ENCODE assay signal across 9 cellular contexts in genomic region chr17:21402166-21402571, GRCh38. TPM values are rescaled to one million over a fixed set of nuclear protein-coding genes. Genes with fewer than 3 reads are reported as not detected.
DNase-seq lines count a peak whose midpoint lies in the region; ATAC-seq, FAIRE-seq and TF ChIP-seq lines count a peak whose summit lies in the region.
"Not testable (repeated sequence)": the region's sequence is repeated elsewhere in the genome, so short reads cannot be mapped to it uniquely, and the experiment has no call there.
"Had no signal": no experiment of that assay in that cellular context is flagged by ENCODE, and none has a peak within 500 bp of the region (broad histone marks: within the 10 kb centered on the region; RNA-seq: fewer than 3 reads in every experiment).

No MANE protein-coding gene starts in this region.

- not testable (repeated sequence) for TF ChIP-seq CTCF in BJ (IDR thresholded peaks at IDR 0.05; ENCODE audit: insufficient read depth, low read depth, low read length); RWPE2 (IDR thresholded peaks at IDR 0.05; ENCODE audit: poor library complexity, severe bottlenecking); bronchial epithelial cell (IDR thresholded peaks at IDR 0.05; ENCODE audit: insufficient read depth, low read length, severe bottlenecking); fibroblast of villous mesenchyme (IDR thresholded peaks at IDR 0.05; ENCODE audit: insufficient read depth, low read depth, low read length); lower lobe of right lung (IDR thresholded peaks at IDR 0.05); upper lobe of left lung (IDR thresholded peaks at IDR 0.05)

- intact Hi-C loops in lower lobe of right lung (cut with DNase I); posterior cingulate gyrus (cut with DNase I): not testable (repeated sequence)

- 60 to 65% methylated on average over 8 of the region's 8 CpGs for WGBS in upper lobe of left lung, 2 donors

- not testable (repeated sequence) for FAIRE-seq in bronchial epithelial cell (lab: Jason Lieb, UNC)

- H3K27me3 ChIP-seq in BJ (ENCODE audit: control insufficient read depth, insufficient read depth, low read length); RWPE2 (ENCODE audit: insufficient read depth, poor library complexity, severe bottlenecking); bronchial epithelial cell (ENCODE audit: control insufficient read depth, insufficient read depth, low read length); lower lobe of right lung (ENCODE audit: low read depth); upper lobe of left lung: not testable (repeated sequence)

- ATAC-seq in RWPE2 (ENCODE audit: low read depth) (peak; percentile 98), lower lobe of right lung (peak; percentile 27), upper lobe of left lung (ENCODE audit: low FRiP score in 2 of 2) (peak in 1 of 2 donors; percentile 93)

- DNase-seq in BJ (ENCODE audit: low read depth), result peak; percentile 49
- DNase-seq in HS-27A (ENCODE audit: low read depth), result peak; percentile 74
- DNase-seq in RWPE2 (ENCODE audit: low spot score), result peak; percentile 83
- peak; percentile 84 for DNase-seq in bronchial epithelial cell (ENCODE audit: low read depth)
- DNase-seq in fibroblast of villous mesenchyme (ENCODE audit: low read depth), result peak; percentile 87
- not testable (repeated sequence) for DNase-seq in lower lobe of right lung
- peak; percentile 36 to 96 (median 74) for DNase-seq in posterior cingulate gyrus
- peak; percentile 30 to 85 for DNase-seq in upper lobe of left lung

- POLR2A ChIA-PET in BJ (lab: Charles Lee), result not testable (repeated sequence)

- not testable (repeated sequence) for H3K36me3 ChIP-seq in BJ (ENCODE audit: control insufficient read depth, insufficient read depth, low read length); RWPE2 (ENCODE audit: low read depth); bronchial epithelial cell (ENCODE audit: control insufficient read depth, insufficient read depth, low read length); lower lobe of right lung; upper lobe of left lung

- H3K4me1 ChIP-seq in RWPE2 (ENCODE audit: insufficient read depth, poor library complexity, severe bottlenecking); lower lobe of right lung: not testable (repeated sequence)
- peaks cover 0 to 19% (median 4%) of the 10 kb centered on the region in 4 donors for H3K4me1 ChIP-seq in upper lobe of left lung

- not testable (repeated sequence) for TF ChIP-seq POLR2A in upper lobe of left lung (IDR thresholded peaks at IDR 0.05)

- TF ChIP-seq EP300 in upper lobe of left lung (IDR thresholded peaks at IDR 0.05), result not testable (repeated sequence)

- CTCF ChIA-PET in BJ (lab: Yijun Ruan, JAX), result not testable (repeated sequence)

- H3K9me3 ChIP-seq in RWPE2 (ENCODE audit: severe bottlenecking); lower lobe of right lung; upper lobe of left lung: not testable (repeated sequence)

- H3K27ac ChIP-seq in RWPE2 (ENCODE audit: poor library complexity, severe bottlenecking), result peak overlapping the region; percentile 74
- not testable (repeated sequence) for H3K27ac ChIP-seq in lower lobe of right lung, upper lobe of left lung

- not testable (repeated sequence) for H3K4me3 ChIP-seq in BJ (ENCODE audit: low read depth, low read length); RWPE2 (ENCODE audit: severe bottlenecking); bronchial epithelial cell (ENCODE audit: low read depth, low read length); fibroblast of villous mesenchyme (ENCODE audit: low read depth, low read length); lower lobe of right lung; upper lobe of left lung

RNA-seq across cellular contexts. Expression of gene KCNJ12, which starts 26.0 kb away (rescaled TPM):
- 0.05 and 0.13 TPM in 2 replicates for polyA plus RNA-seq in BJ (2011; rRNA removed)
- polyA minus RNA-seq in BJ (2011; rRNA and poly(A)+ RNA removed), result 0.19 and 0.26 TPM in 2 replicates
- total RNA-seq in bronchial epithelial cell, result under 0.01 and 0.13 TPM in 2 replicates
- under 0.01 TPM in 2 replicates for total RNA-seq in fibroblast of villous mesenchyme
- 1.9 TPM for total RNA-seq in lower lobe of right lung
- total RNA-seq in upper lobe of left lung, result 1 to 10 TPM; 1.2 to 3.8 (median 2.0) TPM
- total RNA-seq: CD8-positive, alpha-beta memory T cell had no signal
- polyA plus RNA-seq: CD8-positive, alpha-beta memory T cell had no signal
